In genomic region chr1:228085287-228085926, GRCh38 we compare ENCODE assay signal across 9 cellular contexts. TPM values are rescaled to one million over a fixed set of nuclear protein-coding genes. Genes with fewer than 3 reads are reported as not detected.
A peak's percentile ranks its signal among the peaks of the same experiment; 100 is the strongest.
DNase-seq lines count a peak whose midpoint lies in the region; ATAC-seq, FAIRE-seq and TF ChIP-seq lines count a peak whose summit lies in the region.
"Had no signal": no experiment of that assay in that cellular context is flagged by ENCODE, and none has a peak within 500 bp of the region (broad histone marks: within the 10 kb centered on the region; RNA-seq: fewer than 3 reads in every experiment).

No MANE protein-coding gene starts in this region.

- TF ChIP-seq CTCF in esophagus squamous epithelium (IDR thresholded peaks at IDR 0.05): no peak
- no peak for TF ChIP-seq CTCF in parathyroid adenoma (IDR thresholded peaks at IDR 0.05)

- peaks cover 65% of the 10 kb centered on the region for H3K79me2 ChIP-seq in parathyroid adenoma

- peaks cover 0 to 7% (median 5%) of the 10 kb centered on the region in 3 donors for H3K36me3 ChIP-seq in esophagus squamous epithelium
- H3K36me3 ChIP-seq in parathyroid adenoma (ENCODE audit: control insufficient read depth, insufficient read depth, low read length): no peaks in the 10 kb centered on the region

- TF ChIP-seq POLR2A in esophagus squamous epithelium (IDR thresholded peaks at IDR 0.05): no peak

- no peak overlapping the region for H3K9ac ChIP-seq in parathyroid adenoma

- DNase-seq in GM04503 (ENCODE audit: low read depth) (peak; percentile 72), RCC 7860 (ENCODE audit: low spot score) (peak; percentile 54), esophagus squamous epithelium (lab: John Stamatoyannopoulos, UW) (no peak), NCI-H2081 (lab: John Stamatoyannopoulos, UW) (no peak), GDM1 (lab: John Stamatoyannopoulos, UW) (no peak)
- no peak for DNase-seq in activated effector memory CD4-positive, alpha-beta T cell treated with Interleukin-2 at 50 U/mL for 16 hours

- H3K4me2 ChIP-seq in parathyroid adenoma (ENCODE audit: low read length): peak overlapping the region; percentile 57

- 39 to 60% methylated on average over 4 to 6 of the region's 6 CpGs for WGBS in esophagus squamous epithelium, 2 donors

- H3K27me3 ChIP-seq in esophagus squamous epithelium (no peaks in the 10 kb centered on the region), parathyroid adenoma (ENCODE audit: control insufficient read depth, insufficient read depth, low read length) (no peaks in the 10 kb centered on the region)

- H2AFZ ChIP-seq in parathyroid adenoma: no peak overlapping the region

- peaks cover 72 to 86% (median 81%) of the 10 kb centered on the region in 3 donors for H3K4me1 ChIP-seq in esophagus squamous epithelium
- peaks cover 41% of the 10 kb centered on the region for H3K4me1 ChIP-seq in parathyroid adenoma

- intact Hi-C loops in esophagus squamous epithelium (cut with DNase I): loop anchor here (10.0 kb wide), 1 partner anchor 301 kb away; no protein-coding TSS in a partner anchor

- no peak for ATAC-seq in HG03521 (IDR thresholded peaks at IDR 0.05; ENCODE audit: unreplicated experiment)

- H3K4me3 ChIP-seq in esophagus squamous epithelium (peak overlapping the region in 3 of 4 donors; percentile 79 to 100 (median 99)), parathyroid adenoma (ENCODE audit: low read depth, low read length) (peak overlapping the region; percentile 13)

- no peak for FAIRE-seq in RCC 7860 (lab: Jason Lieb, UNC)

- H3K9me3 ChIP-seq in esophagus squamous epithelium: no peaks in the 10 kb centered on the region
- no peaks in the 10 kb centered on the region for H3K9me3 ChIP-seq in parathyroid adenoma (ENCODE audit: control insufficient read depth, low read length)

- peak overlapping the region; percentile 99 to 100 (median 100) for H3K27ac ChIP-seq in esophagus squamous epithelium
- H3K27ac ChIP-seq in parathyroid adenoma: no peak overlapping the region
- H3K27ac ChIP-seq: VCaP had no signal

RNA-seq across cellular contexts. Expression of gene ARF1, which starts 2.9 kb away (rescaled TPM):
- total RNA-seq in esophagus squamous epithelium: 100 to 1,000 TPM; 279 to 327 (median 319) TPM

RNA-seq across cellular contexts. Expression of gene C1orf35, which starts 17.7 kb away (rescaled TPM):
- 10 to 100 TPM in 3 of 4 donors, 1 to 10 TPM in 1; 8.5 to 21.3 (median 18.1) TPM for total RNA-seq in esophagus squamous epithelium

RNA-seq across cellular contexts. Expression of gene MRPL55, which starts 23.7 kb away (rescaled TPM):
- total RNA-seq in esophagus squamous epithelium: 10 to 100 TPM; 33.8 to 62.2 (median 51.2) TPM

RNA-seq across cellular contexts. Expression of gene GUK1, which starts 54.7 kb away (rescaled TPM):
- total RNA-seq in esophagus squamous epithelium: 100 to 1,000 TPM; 279 to 320 (median 302) TPM

Comparison
In these comparisons a context has a peak if more than half of its experiments do, and no peak if none do; other contexts are left out.
1. DNase-seq: peak in GM04503 (single experiment) and RCC 7860 (single experiment); none in esophagus squamous epithelium (single experiment), NCI-H2081 (0 of 2), GDM1 (single experiment) and activated effector memory CD4-positive, alpha-beta T cell treated with Interleukin-2 at 50 U/mL for 16 hours (single experiment).